ENCODE assay signal across 17 cellular contexts in genomic region chr9:136499935-136500910, GRCh38. TPM values are rescaled to one million over a fixed set of nuclear protein-coding genes. Genes with fewer than 3 reads are reported as not detected.
DNase-seq lines count a peak whose midpoint lies in the region; ATAC-seq, FAIRE-seq and TF ChIP-seq lines count a peak whose summit lies in the region.
"Had no signal": no experiment of that assay in that cellular context is flagged by ENCODE, and none has a peak within 500 bp of the region (broad histone marks: within the 10 kb centered on the region; RNA-seq: fewer than 3 reads in every experiment).

No MANE protein-coding gene starts in this region.

- TF ChIP-seq RAD21 in HepG2 (CRISPR knock-in tag; IDR thresholded peaks at IDR 0.05) = no peak

- H3K4me3 ChIP-seq in HepG2 (replicated peaks in 1 of 3; ENCODE audit: insufficient read depth in 1 of 3, low read depth in 2 of 3, low read length in 3 of 3) (no peak overlapping the region), right lobe of liver (no peak overlapping the region)
- H3K4me3 ChIP-seq: MG63 had no signal

- no peaks in the 10 kb centered on the region for H3K9me3 Mint-ChIP-seq in activated CD8-positive, alpha-beta memory T cell treated with anti-CD3 and anti-CD28 coated beads, Interleukin-2, amount 10 ng/mL, durations not matched to agents 7 days and 5 days (ENCODE audit: low read depth)
- H3K9me3 Mint-ChIP-seq: CD4-positive, CD25-positive, alpha-beta regulatory T cell had no signal

- no peaks in the 10 kb centered on the region for H3K79me2 ChIP-seq in HepG2 (ENCODE audit: insufficient read depth, low read length)

- no peak for DNase-seq in HepG2 (ENCODE audit: low spot score)
- DNase-seq in right lobe of liver = no peak
- peak; percentile 65 for DNase-seq in NCI-H2171 treated with DMSO at 0.1 percent for 48 hours (lab: John Stamatoyannopoulos, UW)
- DNase-seq in GM12892 (ENCODE audit: insufficient read length) = no peak
- no peak for DNase-seq in activated CD8-positive, alpha-beta memory T cell treated with anti-CD3 and anti-CD28 coated beads, Interleukin-2, amount 10 ng/mL, durations not matched to agents 7 days and 5 days
- DNase-seq: CD4-positive, CD25-positive, alpha-beta regulatory T cell; DMS153; MG63; NCI-H1417; NCI-H187 treated with DMSO at 0.1 percent for 48 hours; NCI-H226; NCI-H524 treated with DMSO at 0.1 percent for 48 hours; SIG-M5; SK-N-SH had no signal

- no peak overlapping the region for H3K4me2 ChIP-seq in HepG2 (ENCODE audit: low read depth, low read length)
- H3K4me2 ChIP-seq: SK-N-SH had no signal

- no TSS peak for BruUV-seq in HepG2 (replicated peaks; lab: Mats Ljungman, UMichigan)

- TF ChIP-seq POLR2A in HepG2 (IDR thresholded peaks at IDR 0.05; ENCODE audit: insufficient read depth in 1 of 2, low read depth in 2 of 2, low read length in 2 of 2) (no peak), right lobe of liver (IDR thresholded peaks at IDR 0.05) (no peak), GM12892 (IDR thresholded peaks at IDR 0.05; ENCODE audit: low read depth, low read length) (no peak), GM18505 (IDR thresholded peaks at IDR 0.05; ENCODE audit: borderline replicate concordance, extremely low read depth, insufficient read depth, insufficient read length) (no peak)

- no peaks in the 10 kb centered on the region for H3K36me3 ChIP-seq in HepG2 (replicated peaks in 1 of 2; ENCODE audit: control insufficient read depth in 1 of 2, insufficient read depth in 2 of 2, low read length in 2 of 2)
- H3K36me3 ChIP-seq in right lobe of liver = peaks cover 0 to 95% (median 42%) of the 10 kb centered on the region in 4 donors
- H3K36me3 ChIP-seq: MG63 had no signal

- peaks cover 16% of the 10 kb centered on the region for H3K36me3 Mint-ChIP-seq in activated CD8-positive, alpha-beta memory T cell treated with anti-CD3 and anti-CD28 coated beads, Interleukin-2, amount 10 ng/mL, durations not matched to agents 7 days and 5 days

- H4K20me1 ChIP-seq in HepG2 (ENCODE audit: insufficient read depth, low read length) = no peaks in the 10 kb centered on the region

- H3K4me1 Mint-ChIP-seq in activated CD8-positive, alpha-beta memory T cell treated with anti-CD3 and anti-CD28 coated beads, Interleukin-2, amount 10 ng/mL, durations not matched to agents 7 days and 5 days = no peaks in the 10 kb centered on the region
- H3K4me1 Mint-ChIP-seq: CD4-positive, CD25-positive, alpha-beta regulatory T cell had no signal

- no peaks in the 10 kb centered on the region for H3K27me3 Mint-ChIP-seq in activated CD8-positive, alpha-beta memory T cell treated with anti-CD3 and anti-CD28 coated beads, Interleukin-2, amount 10 ng/mL, durations not matched to agents 7 days and 5 days
- H3K27me3 Mint-ChIP-seq: CD4-positive, CD25-positive, alpha-beta regulatory T cell had no signal

- H3K27ac Mint-ChIP-seq in activated CD8-positive, alpha-beta memory T cell treated with anti-CD3 and anti-CD28 coated beads, Interleukin-2, amount 10 ng/mL, durations not matched to agents 7 days and 5 days = no peak overlapping the region
- H3K27ac Mint-ChIP-seq: CD4-positive, CD25-positive, alpha-beta regulatory T cell had no signal

- H3K27ac ChIP-seq in HepG2 (ENCODE audit: extremely low read length, insufficient read depth, low read length) (no peak overlapping the region), right lobe of liver (no peak overlapping the region), cingulate gyrus (ENCODE audit: low read depth, low read length) (peak overlapping the region; percentile 32)

- FAIRE-seq in HepG2 (lab: Jason Lieb, UNC) (no peak), GM12892 (lab: Jason Lieb, UNC) (no peak)
- FAIRE-seq: H54 had no signal

- 91% methylated on average over 17 of the region's 50 CpGs for WGBS in HepG2 (ENCODE audit: low lambda C conversion rate)
- WGBS in right lobe of liver (ENCODE audit: insufficient coverage, low coverage, low lambda C conversion rate, missing lambda C conversion rate) = no CpG with 5 or more reads among the region's 50 CpGs

- no peak overlapping the region for H3K9ac ChIP-seq in HepG2 (ENCODE audit: insufficient read depth, low read depth, low read length)
- H3K9ac ChIP-seq: SK-N-SH had no signal

- no peaks in the 10 kb centered on the region for H3K4me1 ChIP-seq in HepG2 (ENCODE audit: insufficient read depth, low read length)
- no peaks in the 10 kb centered on the region for H3K4me1 ChIP-seq in right lobe of liver

- H3K27me3 ChIP-seq in HepG2 (ENCODE audit: control insufficient read depth in 1 of 2, insufficient read depth in 2 of 2, low read length in 2 of 2) (no peaks in the 10 kb centered on the region), right lobe of liver (no peaks in the 10 kb centered on the region)
- H3K27me3 ChIP-seq: MG63 had no signal

- TF ChIP-seq CTCF in HepG2 (CRISPR knock-in tag; IDR thresholded peaks at IDR 0.05) = no peak
- no peak for TF ChIP-seq CTCF in right lobe of liver (IDR thresholded peaks at IDR 0.05)

- CTCF ChIA-PET in HepG2 (lab: Yijun Ruan, JAX; ENCODE audit: low intra/inter-chr PET ratio, low total read pairs) = no interaction called here
- CTCF ChIA-PET in activated CD8-positive, alpha-beta memory T cell treated with anti-CD3 and anti-CD28 coated beads, Interleukin-2, amount 10 ng/mL, durations not matched to agents 7 days and 5 days (lab: Charles Lee) = no interaction called here

- H3K9me3 ChIP-seq in HepG2 (ENCODE audit: low read length) (no peaks in the 10 kb centered on the region), right lobe of liver (no peaks in the 10 kb centered on the region)
- H3K9me3 ChIP-seq: MG63, SK-N-SH had no signal

- in situ Hi-C loops in HepG2 (cut with HindIII; ENCODE audit: extremely low pct_ligation_motif_present, low pct_unique_long_range_greater_than_20kb) = no loop called here

- no peak overlapping the region for H2AFZ ChIP-seq in HepG2 (ENCODE audit: low read length)

- POLR2A ChIA-PET in HepG2 (lab: Yijun Ruan, JAX) = no interaction called here

- no peak overlapping the region for H3K4me3 Mint-ChIP-seq in activated CD8-positive, alpha-beta memory T cell treated with anti-CD3 and anti-CD28 coated beads, Interleukin-2, amount 10 ng/mL, durations not matched to agents 7 days and 5 days
- H3K4me3 Mint-ChIP-seq: CD4-positive, CD25-positive, alpha-beta regulatory T cell had no signal

- intact Hi-C loops in HepG2 (cut with micrococcal nuclease; ENCODE audit: unreplicated experiment) (no loop called here), right lobe of liver (cut with DNase I) (loop anchor here in 1 of 2 donors (10.0 kb wide), 1 partner anchor 45 kb away; the partner anchor contains the start of gene NOTCH1)

- TF ChIP-seq EP300 in HepG2 (IDR thresholded peaks at IDR 0.05; ENCODE audit: low read depth in 2 of 2, low read length in 2 of 2) (no peak), HepG2 (CRISPR knock-in tag; IDR thresholded peaks at IDR 0.05; ENCODE audit: borderline replicate concordance) (no peak)

- ATAC-seq in HepG2 = peak; percentile 52
- no peak for ATAC-seq in right lobe of liver
- no peak for ATAC-seq in GM18505 (IDR thresholded peaks at IDR 0.05; ENCODE audit: unreplicated experiment)
- no peak for ATAC-seq in activated CD8-positive, alpha-beta memory T cell treated with anti-CD3 and anti-CD28 coated beads, Interleukin-2, amount 10 ng/mL, durations not matched to agents 7 days and 5 days

RNA-seq across cellular contexts. Expression of gene SEC16A, which starts 17.4 kb away (rescaled TPM):
- 15.9 and 27.7 TPM in 2 replicates for total RNA-seq in HepG2 (2016; rRNA removed; fragmentation: Illumina TruSeq; extraction: Trizol)
- total RNA-seq in HepG2 (2016; cell fraction: cytosol; rRNA removed; fragmentation: Illumina TruSeq; extraction: Trizol; ENCODE audit: low read depth) = 3.9 TPM in 2 replicates
- 15.7 and 21.0 TPM in 2 replicates for total RNA-seq in HepG2 (2016; cell fraction: insoluble cytoplasmic fraction; rRNA removed; fragmentation: Illumina TruSeq; extraction: Trizol)
- 12.2 and 12.3 TPM in 2 replicates for total RNA-seq in HepG2 (2016; cell fraction: membrane; rRNA removed; fragmentation: Illumina TruSeq; extraction: Trizol)
- total RNA-seq in HepG2 (2016; cell fraction: nucleus; rRNA removed; fragmentation: Illumina TruSeq; extraction: Trizol) = 25.4 and 28.9 TPM in 2 replicates
- 17.9 and 18.9 TPM in 2 replicates for polyA plus RNA-seq in HepG2 (2011; rRNA removed)
- 12.7 and 13.2 TPM in 2 replicates for polyA plus RNA-seq in HepG2 (2011; cell fraction: cytosol; rRNA removed)
- 71.0 and 81.7 TPM in 2 replicates for polyA plus RNA-seq in HepG2 (2011; cell fraction: nucleus; rRNA removed)
- 26.1 and 28.5 TPM in 2 replicates for polyA plus RNA-seq in HepG2 (2012)
- 2.6 and 3.4 TPM in 2 replicates for polyA plus RNA-seq in HepG2 (2016; cell fraction: cytosol; fragmentation: Illumina TruSeq; extraction: Trizol; ENCODE audit: low read depth)
- 29.5 and 38.6 TPM in 2 replicates for polyA plus RNA-seq in HepG2 (2016; cell fraction: insoluble cytoplasmic fraction; fragmentation: Illumina TruSeq; extraction: Trizol; ENCODE audit: low read depth)
- polyA plus RNA-seq in HepG2 (2016; cell fraction: membrane; fragmentation: Illumina TruSeq; extraction: Trizol; ENCODE audit: low read depth) = 7.1 and 8.4 TPM in 2 replicates
- polyA plus RNA-seq in HepG2 (2016; cell fraction: nucleus; fragmentation: Illumina TruSeq; extraction: Trizol; ENCODE audit: insufficient read depth, low read depth) = 72.9 and 74.4 TPM in 2 replicates
- 29.0 and 33.5 TPM in 2 replicates for polyA minus RNA-seq in HepG2 (2011; rRNA and poly(A)+ RNA removed; ENCODE audit: low replicate concordance)
- polyA minus RNA-seq in HepG2 (2011; cell fraction: cytosol; rRNA and poly(A)+ RNA removed) = 27.1 and 28.7 TPM in 2 replicates
- 24.8 and 24.9 TPM in 2 replicates for polyA minus RNA-seq in HepG2 (2011; cell fraction: nucleus; rRNA and poly(A)+ RNA removed)
- total RNA-seq in right lobe of liver = 100 to 1,000 TPM in 2 of 6 experiments, 10 to 100 TPM in 4; 46.9 to 108 (median 72.0) TPM
- 21.2 TPM for polyA plus RNA-seq in GM12892 (2012; ENCODE audit: missing spikeins)
- 10 to 100 TPM; 88.0 to 96.7 TPM for total RNA-seq in activated CD8-positive, alpha-beta memory T cell treated with anti-CD3 and anti-CD28 coated beads, Interleukin-2, amount 10 ng/mL, durations not matched to agents 7 days and 5 days

RNA-seq across cellular contexts. Expression of gene NOTCH1, which starts 45.6 kb away (rescaled TPM):
- total RNA-seq in HepG2 (2016; rRNA removed; fragmentation: Illumina TruSeq; extraction: Trizol) = 0.22 and 0.35 TPM in 2 replicates
- total RNA-seq in HepG2 (2016; cell fraction: cytosol; rRNA removed; fragmentation: Illumina TruSeq; extraction: Trizol; ENCODE audit: low read depth) = 0.18 and 0.20 TPM in 2 replicates
- 0.13 and 0.43 TPM in 2 replicates for total RNA-seq in HepG2 (2016; cell fraction: insoluble cytoplasmic fraction; rRNA removed; fragmentation: Illumina TruSeq; extraction: Trizol)
- 0.17 and 0.28 TPM in 2 replicates for total RNA-seq in HepG2 (2016; cell fraction: membrane; rRNA removed; fragmentation: Illumina TruSeq; extraction: Trizol)
- 0.69 and 1.3 TPM in 2 replicates for total RNA-seq in HepG2 (2016; cell fraction: nucleus; rRNA removed; fragmentation: Illumina TruSeq; extraction: Trizol)
- polyA plus RNA-seq in HepG2 (2011; rRNA removed) = 0.09 and 0.12 TPM in 2 replicates
- 0.04 and 0.11 TPM in 2 replicates for polyA plus RNA-seq in HepG2 (2011; cell fraction: cytosol; rRNA removed)
- 0.90 and 1.1 TPM in 2 replicates for polyA plus RNA-seq in HepG2 (2011; cell fraction: nucleus; rRNA removed)
- 0.09 and 0.31 TPM in 2 replicates for polyA plus RNA-seq in HepG2 (2012)
- polyA plus RNA-seq in HepG2 (2016; cell fraction: cytosol; fragmentation: Illumina TruSeq; extraction: Trizol; ENCODE audit: low read depth) = 0.02 TPM in 2 replicates
- polyA plus RNA-seq in HepG2 (2016; cell fraction: insoluble cytoplasmic fraction; fragmentation: Illumina TruSeq; extraction: Trizol; ENCODE audit: low read depth) = 0.15 and 0.22 TPM in 2 replicates
- polyA plus RNA-seq in HepG2 (2016; cell fraction: membrane; fragmentation: Illumina TruSeq; extraction: Trizol; ENCODE audit: low read depth) = 0.05 and 0.13 TPM in 2 replicates
- 1.3 and 1.9 TPM in 2 replicates for polyA plus RNA-seq in HepG2 (2016; cell fraction: nucleus; fragmentation: Illumina TruSeq; extraction: Trizol; ENCODE audit: insufficient read depth, low read depth)
- polyA minus RNA-seq in HepG2 (2011; rRNA and poly(A)+ RNA removed; ENCODE audit: low replicate concordance) = 0.54 and 4.7 TPM in 2 replicates
- 0.44 and 0.99 TPM in 2 replicates for polyA minus RNA-seq in HepG2 (2011; cell fraction: cytosol; rRNA and poly(A)+ RNA removed)
- polyA minus RNA-seq in HepG2 (2011; cell fraction: nucleus; rRNA and poly(A)+ RNA removed) = 0.64 and 0.75 TPM in 2 replicates
- 10 to 100 TPM; 17.4 to 26.2 (median 19.3) TPM for total RNA-seq in right lobe of liver
- polyA plus RNA-seq in GM12892 (2012; ENCODE audit: missing spikeins) = 2.1 TPM
- 10 to 100 TPM; 67.3 to 73.5 TPM for total RNA-seq in activated CD8-positive, alpha-beta memory T cell treated with anti-CD3 and anti-CD28 coated beads, Interleukin-2, amount 10 ng/mL, durations not matched to agents 7 days and 5 days

Comparison
In these comparisons a context has a peak if more than half of its experiments do, and no peak if none do; other contexts are left out.
1. RNA of gene NOTCH1, which starts 45.6 kb away (total RNA-seq): 67.3 to 73.5 TPM in activated CD8-positive, alpha-beta memory T cell treated with anti-CD3 and anti-CD28 coated beads, Interleukin-2, amount 10 ng/mL, durations not matched to agents 7 days and 5 days and 17.4 to 26.2 TPM in right lobe of liver; 0.13 to 1.3 TPM in HepG2; every median in the first group is over 4 times any median in the second.